ENCODE assay signal across 1 cellular context in genomic region chr19:44611812-44612295, GRCh38.
TF ChIP-seq lines count a peak whose summit lies in the region.

No MANE protein-coding gene starts in this region.

TF ChIP-seq in HepG2, 621 proteins besides CTCF, POLR2A, EP300 and RAD21 (continues in another document):
- TF ChIP-seq SOX6 (IDR thresholded peaks at IDR 0.05) (no peak), SOX6 (CRISPR knock-in tag; IDR thresholded peaks at IDR 0.05) (peak; percentile 80), ZNF446 (CRISPR knock-in tag; IDR thresholded peaks at IDR 0.05) (no peak), ZNF333 (CRISPR knock-in tag; IDR thresholded peaks at IDR 0.05; ENCODE audit: borderline replicate concordance) (no peak), ZNF276 (CRISPR knock-in tag; IDR thresholded peaks at IDR 0.05; ENCODE audit: low read depth) (no peak), AHDC1 (CRISPR knock-in tag; IDR thresholded peaks at IDR 0.05; ENCODE audit: borderline replicate concordance) (peak; percentile 52; the same call in 1 of the 2 replicates), RFXAP (CRISPR knock-in tag; IDR thresholded peaks at IDR 0.05; ENCODE audit: borderline replicate concordance) (no peak), ZNF496 (CRISPR knock-in tag; IDR thresholded peaks at IDR 0.05; ENCODE audit: insufficient replicate concordance) (no peak), ZNF34 (CRISPR knock-in tag; IDR thresholded peaks at IDR 0.05; ENCODE audit: borderline replicate concordance) (no peak), GTF3A (CRISPR knock-in tag; conservative IDR thresholded peaks at IDR 0.05) (no peak), MXI1 (IDR thresholded peaks at IDR 0.05; ENCODE audit: borderline replicate concordance, low read depth, low read length) (peak; percentile 19; the same call in 1 of the 3 replicates), PCBP1 (IDR thresholded peaks at IDR 0.05; ENCODE audit: borderline replicate concordance, low read depth, low read length) (no peak), ARNTL (CRISPR knock-in tag; IDR thresholded peaks at IDR 0.05) (no peak), IRF9 (CRISPR knock-in tag; IDR thresholded peaks at IDR 0.05; ENCODE audit: borderline replicate concordance) (no peak), NR3C1 (CRISPR knock-in tag; IDR thresholded peaks at IDR 0.05) (no peak), HDAC2 (CRISPR knock-in tag; IDR thresholded peaks at IDR 0.05) (0 out of 2 replicates have a peak, but pooled peaks have one; percentile 15), MTA3 (CRISPR knock-in tag; IDR thresholded peaks at IDR 0.05) (no peak), SOX13 (IDR thresholded peaks at IDR 0.05) (no peak), SOX13 (CRISPR knock-in tag; conservative IDR thresholded peaks at IDR 0.05 in 1 of 2, IDR thresholded peaks at IDR 0.05 in 1 of 2) (peak in 1 of 2 experiments; percentile 79; a peak in 2 of 4 replicates), AKNA (CRISPR knock-in tag; IDR thresholded peaks at IDR 0.05; ENCODE audit: borderline replicate concordance) (no peak), ZNF253 (CRISPR knock-in tag; IDR thresholded peaks at IDR 0.05; ENCODE audit: borderline replicate concordance) (no peak), ESRRA (CRISPR knock-in tag; IDR thresholded peaks at IDR 0.05; ENCODE audit: low read depth) (no peak), CSRNP2 (CRISPR knock-in tag; conservative IDR thresholded peaks at IDR 0.05; ENCODE audit: low read depth) (no peak), RBAK (CRISPR knock-in tag; IDR thresholded peaks at IDR 0.05) (no peak), GLI4 (CRISPR knock-in tag; IDR thresholded peaks at IDR 0.05; ENCODE audit: borderline replicate concordance) (no peak), BORCS8-MEF2B (CRISPR knock-in tag; IDR thresholded peaks at IDR 0.05) (no peak)
- TF ChIP-seq, protein P1, sequence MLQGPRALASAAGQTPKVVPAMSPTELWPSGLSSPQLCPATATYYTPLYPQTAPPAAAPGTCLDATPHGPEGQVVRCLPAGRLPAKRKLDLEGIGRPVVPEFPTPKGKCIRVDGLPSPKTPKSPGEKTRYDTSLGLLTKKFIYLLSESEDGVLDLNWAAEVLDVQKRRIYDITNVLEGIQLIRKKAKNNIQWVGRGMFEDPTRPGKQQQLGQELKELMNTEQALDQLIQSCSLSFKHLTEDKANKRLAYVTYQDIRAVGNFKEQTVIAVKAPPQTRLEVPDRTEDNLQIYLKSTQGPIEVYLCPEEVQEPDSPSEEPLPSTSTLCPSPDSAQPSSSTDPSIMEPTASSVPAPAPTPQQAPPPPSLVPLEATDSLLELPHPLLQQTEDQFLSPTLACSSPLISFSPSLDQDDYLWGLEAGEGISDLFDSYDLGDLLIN (CRISPR knock-in tag; IDR thresholded peaks at IDR 0.05; ENCODE audit: borderline replicate concordance), result no peak
- TF ChIP-seq, protein P2, sequence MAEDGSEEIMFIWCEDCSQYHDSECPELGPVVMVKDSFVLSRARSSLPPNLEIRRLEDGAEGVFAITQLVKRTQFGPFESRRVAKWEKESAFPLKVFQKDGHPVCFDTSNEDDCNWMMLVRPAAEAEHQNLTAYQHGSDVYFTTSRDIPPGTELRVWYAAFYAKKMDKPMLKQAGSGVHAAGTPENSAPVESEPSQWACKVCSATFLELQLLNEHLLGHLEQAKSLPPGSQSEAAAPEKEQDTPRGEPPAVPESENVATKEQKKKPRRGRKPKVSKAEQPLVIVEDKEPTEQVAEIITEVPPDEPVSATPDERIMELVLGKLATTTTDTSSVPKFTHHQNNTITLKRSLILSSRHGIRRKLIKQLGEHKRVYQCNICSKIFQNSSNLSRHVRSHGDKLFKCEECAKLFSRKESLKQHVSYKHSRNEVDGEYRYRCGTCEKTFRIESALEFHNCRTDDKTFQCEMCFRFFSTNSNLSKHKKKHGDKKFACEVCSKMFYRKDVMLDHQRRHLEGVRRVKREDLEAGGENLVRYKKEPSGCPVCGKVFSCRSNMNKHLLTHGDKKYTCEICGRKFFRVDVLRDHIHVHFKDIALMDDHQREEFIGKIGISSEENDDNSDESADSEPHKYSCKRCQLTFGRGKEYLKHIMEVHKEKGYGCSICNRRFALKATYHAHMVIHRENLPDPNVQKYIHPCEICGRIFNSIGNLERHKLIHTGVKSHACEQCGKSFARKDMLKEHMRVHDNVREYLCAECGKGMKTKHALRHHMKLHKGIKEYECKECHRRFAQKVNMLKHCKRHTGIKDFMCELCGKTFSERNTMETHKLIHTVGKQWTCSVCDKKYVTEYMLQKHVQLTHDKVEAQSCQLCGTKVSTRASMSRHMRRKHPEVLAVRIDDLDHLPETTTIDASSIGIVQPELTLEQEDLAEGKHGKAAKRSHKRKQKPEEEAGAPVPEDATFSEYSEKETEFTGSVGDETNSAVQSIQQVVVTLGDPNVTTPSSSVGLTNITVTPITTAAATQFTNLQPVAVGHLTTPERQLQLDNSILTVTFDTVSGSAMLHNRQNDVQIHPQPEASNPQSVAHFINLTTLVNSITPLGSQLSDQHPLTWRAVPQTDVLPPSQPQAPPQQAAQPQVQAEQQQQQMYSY (CRISPR knock-in tag; IDR thresholded peaks at IDR 0.05), result no peak
- TF ChIP-seq, protein P3, sequence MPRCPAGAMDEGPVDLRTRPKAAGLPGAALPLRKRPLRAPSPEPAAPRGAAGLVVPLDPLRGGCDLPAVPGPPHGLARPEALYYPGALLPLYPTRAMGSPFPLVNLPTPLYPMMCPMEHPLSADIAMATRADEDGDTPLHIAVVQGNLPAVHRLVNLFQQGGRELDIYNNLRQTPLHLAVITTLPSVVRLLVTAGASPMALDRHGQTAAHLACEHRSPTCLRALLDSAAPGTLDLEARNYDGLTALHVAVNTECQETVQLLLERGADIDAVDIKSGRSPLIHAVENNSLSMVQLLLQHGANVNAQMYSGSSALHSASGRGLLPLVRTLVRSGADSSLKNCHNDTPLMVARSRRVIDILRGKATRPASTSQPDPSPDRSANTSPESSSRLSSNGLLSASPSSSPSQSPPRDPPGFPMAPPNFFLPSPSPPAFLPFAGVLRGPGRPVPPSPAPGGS (CRISPR knock-in tag; IDR thresholded peaks at IDR 0.05), result no peak
- TF ChIP-seq, protein P4, sequence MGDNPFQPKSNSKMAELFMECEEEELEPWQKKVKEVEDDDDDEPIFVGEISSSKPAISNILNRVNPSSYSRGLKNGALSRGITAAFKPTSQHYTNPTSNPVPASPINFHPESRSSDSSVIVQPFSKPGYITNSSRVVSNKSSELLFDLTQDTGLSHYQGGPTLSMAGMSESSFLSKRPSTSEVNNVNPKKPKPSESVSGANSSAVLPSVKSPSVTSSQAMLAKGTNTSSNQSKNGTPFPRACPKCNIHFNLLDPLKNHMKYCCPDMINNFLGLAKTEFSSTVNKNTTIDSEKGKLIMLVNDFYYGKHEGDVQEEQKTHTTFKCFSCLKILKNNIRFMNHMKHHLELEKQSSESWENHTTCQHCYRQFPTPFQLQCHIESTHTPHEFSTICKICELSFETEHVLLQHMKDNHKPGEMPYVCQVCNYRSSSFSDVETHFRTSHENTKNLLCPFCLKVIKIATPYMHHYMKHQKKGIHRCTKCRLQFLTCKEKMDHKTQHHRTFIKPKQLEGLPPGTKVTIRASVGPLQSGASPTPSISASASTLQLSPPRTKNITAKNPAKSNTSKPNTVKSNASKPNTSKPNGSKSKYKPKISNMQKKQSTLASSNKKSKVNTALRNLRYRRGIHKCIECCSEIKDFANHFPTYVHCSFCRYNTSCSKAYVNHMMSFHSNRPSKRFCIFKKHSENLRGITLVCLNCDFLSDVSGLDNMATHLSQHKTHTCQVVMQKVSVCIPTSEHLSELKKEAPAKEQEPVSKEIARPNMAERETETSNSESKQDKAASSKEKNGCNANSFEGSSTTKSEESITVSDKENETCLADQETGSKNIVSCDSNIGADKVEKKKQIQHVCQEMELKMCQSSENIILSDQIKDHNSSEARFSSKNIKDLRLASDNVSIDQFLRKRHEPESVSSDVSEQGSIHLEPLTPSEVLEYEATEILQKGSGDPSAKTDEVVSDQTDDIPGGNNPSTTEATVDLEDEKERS (CRISPR knock-in tag; IDR thresholded peaks at IDR 0.05), result no peak
